ENCODE assay signal across 2 cellular contexts in the genomic region with DNA sequence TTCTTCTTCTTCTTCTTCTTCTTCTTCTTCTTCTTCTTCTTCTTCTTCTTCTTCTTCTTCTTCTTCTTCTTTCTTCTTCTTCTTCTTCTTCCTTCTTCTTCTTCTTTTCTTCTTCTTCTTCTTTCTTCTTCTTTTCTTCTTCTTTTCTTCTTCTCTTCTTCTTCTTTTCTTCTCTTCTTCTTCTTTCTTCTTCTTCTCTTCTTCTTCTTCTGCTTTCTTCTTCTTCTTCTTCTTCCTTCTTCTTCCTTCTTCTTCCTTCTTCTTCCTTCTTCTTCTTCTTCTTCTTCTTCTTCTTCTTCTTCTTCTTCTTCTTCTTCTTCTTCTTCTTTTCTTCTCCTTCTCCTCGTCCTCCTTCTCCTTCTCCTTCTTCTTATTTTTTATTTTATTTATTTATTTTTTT.
TF ChIP-seq lines count a peak whose summit lies in the region.

No MANE protein-coding gene starts in this region.

TF ChIP-seq in HEK293, 187 proteins besides CTCF, POLR2A, EP300 and RAD21:
- TF ChIP-seq ZNF366 (tag by site-specific recombination; conservative IDR thresholded peaks at IDR 0.05) = peak; percentile 68; the same call in 1 of the 2 replicates
- TF ChIP-seq, protein P1, sequence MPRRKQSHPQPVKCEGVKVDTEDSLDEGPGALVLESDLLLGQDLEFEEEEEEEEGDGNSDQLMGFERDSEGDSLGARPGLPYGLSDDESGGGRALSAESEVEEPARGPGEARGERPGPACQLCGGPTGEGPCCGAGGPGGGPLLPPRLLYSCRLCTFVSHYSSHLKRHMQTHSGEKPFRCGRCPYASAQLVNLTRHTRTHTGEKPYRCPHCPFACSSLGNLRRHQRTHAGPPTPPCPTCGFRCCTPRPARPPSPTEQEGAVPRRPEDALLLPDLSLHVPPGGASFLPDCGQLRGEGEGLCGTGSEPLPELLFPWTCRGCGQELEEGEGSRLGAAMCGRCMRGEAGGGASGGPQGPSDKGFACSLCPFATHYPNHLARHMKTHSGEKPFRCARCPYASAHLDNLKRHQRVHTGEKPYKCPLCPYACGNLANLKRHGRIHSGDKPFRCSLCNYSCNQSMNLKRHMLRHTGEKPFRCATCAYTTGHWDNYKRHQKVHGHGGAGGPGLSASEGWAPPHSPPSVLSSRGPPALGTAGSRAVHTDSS (tag by site-specific recombination; IDR thresholded peaks at IDR 0.05) = peak; percentile 64

TF ChIP-seq in K562, 482 proteins besides CTCF, POLR2A, EP300 and RAD21:
- TF ChIP-seq, protein P2, sequence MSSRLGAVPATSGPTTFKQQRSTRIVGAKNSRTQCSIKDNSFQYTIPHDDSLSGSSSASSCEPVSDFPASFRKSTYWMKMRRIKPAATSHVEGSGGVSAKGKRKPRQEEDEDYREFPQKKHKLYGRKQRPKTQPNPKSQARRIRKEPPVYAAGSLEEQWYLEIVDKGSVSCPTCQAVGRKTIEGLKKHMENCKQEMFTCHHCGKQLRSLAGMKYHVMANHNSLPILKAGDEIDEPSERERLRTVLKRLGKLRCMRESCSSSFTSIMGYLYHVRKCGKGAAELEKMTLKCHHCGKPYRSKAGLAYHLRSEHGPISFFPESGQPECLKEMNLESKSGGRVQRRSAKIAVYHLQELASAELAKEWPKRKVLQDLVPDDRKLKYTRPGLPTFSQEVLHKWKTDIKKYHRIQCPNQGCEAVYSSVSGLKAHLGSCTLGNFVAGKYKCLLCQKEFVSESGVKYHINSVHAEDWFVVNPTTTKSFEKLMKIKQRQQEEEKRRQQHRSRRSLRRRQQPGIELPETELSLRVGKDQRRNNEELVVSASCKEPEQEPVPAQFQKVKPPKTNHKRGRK (tag; IDR thresholded peaks at IDR 0.05) = peak; percentile 84
TF ChIP-seq in K562: peak in this region for 1; not testable (repeated sequence) for 481.
